In genomic region chr11:101327908-101328307, GRCh38 we compare ENCODE assay signal across 1 cellular context.
TF ChIP-seq lines count a peak whose summit lies in the region.

No MANE protein-coding gene starts in this region.

TF ChIP-seq in Ishikawa, 13 proteins besides CTCF, POLR2A, EP300 and RAD21 (continued from another document):
- TF ChIP-seq EGR1 (IDR thresholded peaks at IDR 0.05) (no peak), FOXM1 (IDR thresholded peaks at IDR 0.05; ENCODE audit: borderline replicate concordance, low read depth) (no peak)
